Comparison of ENCODE assay signal across 9 cellular contexts in genomic region chr5:116626945-116627679, GRCh38. TPM values are rescaled to one million over a fixed set of nuclear protein-coding genes. Genes with fewer than 3 reads are reported as not detected.
DNase-seq lines count a peak whose midpoint lies in the region; ATAC-seq and TF ChIP-seq lines count a peak whose summit lies in the region.
"Had no signal": no experiment of that assay in that cellular context is flagged by ENCODE, and none has a peak within 500 bp of the region (broad histone marks: within the 10 kb centered on the region; RNA-seq: fewer than 3 reads in every experiment).

No MANE protein-coding gene starts in this region.

- H3K9me3 ChIP-seq in HEK293 (ENCODE audit: control insufficient read depth, insufficient read depth, low read depth, low read length) = no peaks in the 10 kb centered on the region
- no peaks in the 10 kb centered on the region for H3K9me3 ChIP-seq in skeletal muscle tissue (ENCODE audit: control insufficient read depth in 3 of 3, low read length in 3 of 3)

- POLR2A ChIA-PET in HEK293 (lab: Yijun Ruan, JAX) = interaction anchor here (1.7 kb wide), 1 partner anchor 11 kb away, joined by 4 read pairs; no protein-coding TSS in a partner anchor

- peaks cover 1% of the 10 kb centered on the region for H3K27me3 Mint-ChIP-seq in glutamatergic neuron (ENCODE audit: unreplicated experiment)

- TF ChIP-seq CTCF in HEK293 (tag by site-specific recombination; IDR thresholded peaks at IDR 0.05) (no peak), glutamatergic neuron (IDR thresholded peaks at IDR 0.05; ENCODE audit: partially characterized antibody, unreplicated experiment) (no peak)

- H3K27me3 ChIP-seq in skeletal muscle tissue (ENCODE audit: control insufficient read depth in 3 of 3, insufficient read depth in 3 of 3, low read length in 3 of 3) = no peaks in the 10 kb centered on the region

- no peaks in the 10 kb centered on the region for H3K9me3 Mint-ChIP-seq in glutamatergic neuron (ENCODE audit: unreplicated experiment)

- H3K27ac Mint-ChIP-seq in glutamatergic neuron (ENCODE audit: unreplicated experiment) = no peak overlapping the region

- no peak overlapping the region for H3K4me3 Mint-ChIP-seq in glutamatergic neuron (ENCODE audit: unreplicated experiment)

- H3K4me3 ChIP-seq in HEK293 (ENCODE audit: low read depth, low read length) (no peak overlapping the region), skeletal muscle tissue (ENCODE audit: low read length in 3 of 3) (no peak overlapping the region)

- no peaks in the 10 kb centered on the region for H3K36me3 Mint-ChIP-seq in glutamatergic neuron (ENCODE audit: unreplicated experiment)

- intact Hi-C loops in sciatic nerve (cut with DNase I) = no loop called here

- H3K27ac ChIP-seq in HEK293 (ENCODE audit: extremely low read depth, low read depth, low read length) = no peak overlapping the region
- H3K27ac ChIP-seq in skeletal muscle tissue (ENCODE audit: low read depth, low read length) = peak overlapping the region; percentile 29

- no peak overlapping the region for H3K9ac ChIP-seq in skeletal muscle tissue (ENCODE audit: low read depth in 1 of 3, low read length in 3 of 3)

- CTCF ChIA-PET in HEK293 (lab: Yijun Ruan, JAX) = interaction anchor here (0.8 kb wide), 1 partner anchor 489 kb away, joined by 3 read pairs; no protein-coding TSS in a partner anchor

- ATAC-seq in GM18907 (IDR thresholded peaks at IDR 0.05; ENCODE audit: unreplicated experiment) (peak; percentile 91), HG03469 (IDR thresholded peaks at IDR 0.05; ENCODE audit: unreplicated experiment) (peak; percentile 80), sciatic nerve (no peak)

- peaks cover 2% of the 10 kb centered on the region for H3K4me1 Mint-ChIP-seq in glutamatergic neuron (ENCODE audit: low read depth, unreplicated experiment)

- H3K4me1 ChIP-seq in HEK293 (ENCODE audit: control insufficient read depth, insufficient read depth, low read length) = peaks cover 15% of the 10 kb centered on the region
- no peaks in the 10 kb centered on the region for H3K4me1 ChIP-seq in skeletal muscle tissue (ENCODE audit: control insufficient read depth in 3 of 3, insufficient read depth in 3 of 3, low read length in 3 of 3)

- no peak for DNase-seq in DMS53 (lab: John Stamatoyannopoulos, UW)
- no peak for DNase-seq in sciatic nerve (ENCODE audit: low spot score)
- no peak for DNase-seq in glutamatergic neuron
- DNase-seq in central memory CD4-positive, alpha-beta T cell = no peak
- DNase-seq: T-helper 2 cell had no signal

- H3K36me3 ChIP-seq in HEK293 (ENCODE audit: control insufficient read depth in 2 of 2, insufficient read depth in 1 of 2, low read length in 2 of 2) (no peaks in the 10 kb centered on the region), skeletal muscle tissue (ENCODE audit: control insufficient read depth in 3 of 3, insufficient read depth in 3 of 3, low read length in 3 of 3) (no peaks in the 10 kb centered on the region)

TF ChIP-seq in HEK293, 187 proteins besides CTCF, POLR2A, EP300 and RAD21:
- TF ChIP-seq ZNF16 (tag by site-specific recombination; IDR thresholded peaks at IDR 0.05; ENCODE audit: low read depth) = no peak
- TF ChIP-seq, protein P1, sequence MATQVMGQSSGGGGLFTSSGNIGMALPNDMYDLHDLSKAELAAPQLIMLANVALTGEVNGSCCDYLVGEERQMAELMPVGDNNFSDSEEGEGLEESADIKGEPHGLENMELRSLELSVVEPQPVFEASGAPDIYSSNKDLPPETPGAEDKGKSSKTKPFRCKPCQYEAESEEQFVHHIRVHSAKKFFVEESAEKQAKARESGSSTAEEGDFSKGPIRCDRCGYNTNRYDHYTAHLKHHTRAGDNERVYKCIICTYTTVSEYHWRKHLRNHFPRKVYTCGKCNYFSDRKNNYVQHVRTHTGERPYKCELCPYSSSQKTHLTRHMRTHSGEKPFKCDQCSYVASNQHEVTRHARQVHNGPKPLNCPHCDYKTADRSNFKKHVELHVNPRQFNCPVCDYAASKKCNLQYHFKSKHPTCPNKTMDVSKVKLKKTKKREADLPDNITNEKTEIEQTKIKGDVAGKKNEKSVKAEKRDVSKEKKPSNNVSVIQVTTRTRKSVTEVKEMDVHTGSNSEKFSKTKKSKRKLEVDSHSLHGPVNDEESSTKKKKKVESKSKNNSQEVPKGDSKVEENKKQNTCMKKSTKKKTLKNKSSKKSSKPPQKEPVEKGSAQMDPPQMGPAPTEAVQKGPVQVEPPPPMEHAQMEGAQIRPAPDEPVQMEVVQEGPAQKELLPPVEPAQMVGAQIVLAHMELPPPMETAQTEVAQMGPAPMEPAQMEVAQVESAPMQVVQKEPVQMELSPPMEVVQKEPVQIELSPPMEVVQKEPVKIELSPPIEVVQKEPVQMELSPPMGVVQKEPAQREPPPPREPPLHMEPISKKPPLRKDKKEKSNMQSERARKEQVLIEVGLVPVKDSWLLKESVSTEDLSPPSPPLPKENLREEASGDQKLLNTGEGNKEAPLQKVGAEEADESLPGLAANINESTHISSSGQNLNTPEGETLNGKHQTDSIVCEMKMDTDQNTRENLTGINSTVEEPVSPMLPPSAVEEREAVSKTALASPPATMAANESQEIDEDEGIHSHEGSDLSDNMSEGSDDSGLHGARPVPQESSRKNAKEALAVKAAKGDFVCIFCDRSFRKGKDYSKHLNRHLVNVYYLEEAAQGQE (tag by site-specific recombination; IDR thresholded peaks at IDR 0.05) = peak; percentile 90
TF ChIP-seq in HEK293: peak in this region for 1.

RNA-seq across cellular contexts. Expression of gene SEMA6A, which starts 52.5 kb away (rescaled TPM):
- total RNA-seq in skeletal muscle tissue (43.8 TPM), sciatic nerve (35.4 TPM), glutamatergic neuron (ENCODE audit: unreplicated experiment) (424 TPM)
